Comparison of ENCODE assay signal across 6 cellular contexts in genomic region chr3:110485389-110485788, GRCh38.
"Had no signal": no experiment of that assay in that cellular context is flagged by ENCODE, and none has a peak within 500 bp of the region (broad histone marks: within the 10 kb centered on the region; RNA-seq: fewer than 3 reads in every experiment).

No MANE protein-coding gene starts in this region.

- H3K27ac ChIP-seq: GM23248 had no signal

- ATAC-seq: K562 had no signal

- H3K9ac ChIP-seq: GM23248 had no signal

- H3K4me3 ChIP-seq: GM23248, HAP-1, K562 had no signal

- H3K36me3 ChIP-seq: HAP-1 had no signal

- DNase-seq: GM23248, GOT3, H7, IMR-90 had no signal

- H3K4me1 ChIP-seq: HAP-1 had no signal

- H2AFZ ChIP-seq: GM23248 had no signal
